ENCODE assay signal across 1 cellular context in the genomic region with DNA sequence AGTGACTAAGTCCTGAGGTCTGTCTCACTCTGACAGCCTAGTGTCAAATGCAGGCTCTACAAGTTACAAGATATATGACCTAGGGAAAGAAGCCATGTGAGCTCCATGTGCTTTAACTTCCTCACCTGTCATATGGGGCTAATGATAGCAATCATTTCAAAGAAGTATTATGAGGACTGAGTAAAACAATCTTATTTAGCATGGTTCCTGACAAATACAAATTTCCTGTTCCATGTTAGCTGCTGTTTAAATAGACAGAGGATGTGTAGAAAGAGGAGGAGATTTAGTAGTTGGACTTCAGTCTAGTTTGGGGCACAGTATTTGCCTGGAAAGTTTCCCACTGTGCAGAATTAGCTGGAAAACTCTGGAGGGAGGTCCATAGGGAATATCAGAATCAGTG.
TF ChIP-seq lines count a peak whose summit lies in the region.

No MANE protein-coding gene starts in this region.

TF ChIP-seq in HepG2, 621 proteins besides CTCF, POLR2A, EP300 and RAD21 (continued from another document):
- TF ChIP-seq, protein P1, sequence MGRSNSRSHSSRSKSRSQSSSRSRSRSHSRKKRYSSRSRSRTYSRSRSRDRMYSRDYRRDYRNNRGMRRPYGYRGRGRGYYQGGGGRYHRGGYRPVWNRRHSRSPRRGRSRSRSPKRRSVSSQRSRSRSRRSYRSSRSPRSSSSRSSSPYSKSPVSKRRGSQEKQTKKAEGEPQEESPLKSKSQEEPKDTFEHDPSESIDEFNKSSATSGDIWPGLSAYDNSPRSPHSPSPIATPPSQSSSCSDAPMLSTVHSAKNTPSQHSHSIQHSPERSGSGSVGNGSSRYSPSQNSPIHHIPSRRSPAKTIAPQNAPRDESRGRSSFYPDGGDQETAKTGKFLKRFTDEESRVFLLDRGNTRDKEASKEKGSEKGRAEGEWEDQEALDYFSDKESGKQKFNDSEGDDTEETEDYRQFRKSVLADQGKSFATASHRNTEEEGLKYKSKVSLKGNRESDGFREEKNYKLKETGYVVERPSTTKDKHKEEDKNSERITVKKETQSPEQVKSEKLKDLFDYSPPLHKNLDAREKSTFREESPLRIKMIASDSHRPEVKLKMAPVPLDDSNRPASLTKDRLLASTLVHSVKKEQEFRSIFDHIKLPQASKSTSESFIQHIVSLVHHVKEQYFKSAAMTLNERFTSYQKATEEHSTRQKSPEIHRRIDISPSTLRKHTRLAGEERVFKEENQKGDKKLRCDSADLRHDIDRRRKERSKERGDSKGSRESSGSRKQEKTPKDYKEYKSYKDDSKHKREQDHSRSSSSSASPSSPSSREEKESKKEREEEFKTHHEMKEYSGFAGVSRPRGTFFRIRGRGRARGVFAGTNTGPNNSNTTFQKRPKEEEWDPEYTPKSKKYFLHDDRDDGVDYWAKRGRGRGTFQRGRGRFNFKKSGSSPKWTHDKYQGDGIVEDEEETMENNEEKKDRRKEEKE (IDR thresholded peaks at IDR 0.05), result no peak
- TF ChIP-seq, protein P2, sequence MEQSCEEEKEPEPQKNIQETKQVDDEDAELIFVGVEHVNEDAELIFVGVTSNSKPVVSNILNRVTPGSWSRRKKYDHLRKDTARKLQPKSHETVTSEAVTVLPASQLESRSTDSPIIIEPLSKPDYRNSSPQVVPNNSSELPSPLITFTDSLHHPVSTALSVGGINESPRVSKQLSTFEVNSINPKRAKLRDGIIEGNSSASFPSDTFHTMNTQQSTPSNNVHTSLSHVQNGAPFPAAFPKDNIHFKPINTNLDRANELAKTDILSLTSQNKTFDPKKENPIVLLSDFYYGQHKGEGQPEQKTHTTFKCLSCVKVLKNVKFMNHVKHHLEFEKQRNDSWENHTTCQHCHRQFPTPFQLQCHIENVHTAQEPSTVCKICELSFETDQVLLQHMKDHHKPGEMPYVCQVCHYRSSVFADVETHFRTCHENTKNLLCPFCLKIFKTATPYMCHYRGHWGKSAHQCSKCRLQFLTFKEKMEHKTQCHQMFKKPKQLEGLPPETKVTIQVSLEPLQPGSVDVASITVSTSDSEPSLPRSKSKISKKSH (CRISPR knock-in tag; IDR thresholded peaks at IDR 0.05; ENCODE audit: borderline replicate concordance), result no peak
- TF ChIP-seq NPAS2 (CRISPR knock-in tag; IDR thresholded peaks at IDR 0.05; ENCODE audit: borderline replicate concordance) (no peak), ZNF160 (CRISPR knock-in tag; IDR thresholded peaks at IDR 0.05) (no peak), ZNF891 (CRISPR knock-in tag; IDR thresholded peaks at IDR 0.05) (no peak), ZNF101 (CRISPR knock-in tag; IDR thresholded peaks at IDR 0.05; ENCODE audit: borderline replicate concordance, low read depth) (no peak), ZSCAN20 (CRISPR knock-in tag; IDR thresholded peaks at IDR 0.05; ENCODE audit: borderline replicate concordance) (peak; percentile 85; the same call in 1 of the 2 replicates), ZNF563 (CRISPR knock-in tag; IDR thresholded peaks at IDR 0.05) (no peak), RCOR2 (CRISPR knock-in tag; IDR thresholded peaks at IDR 0.05) (peak; percentile 83), ZMYM3 (CRISPR knock-in tag; IDR thresholded peaks at IDR 0.05) (0 out of 2 replicates have a peak, but pooled peaks have one; percentile 19), ZNF253 (CRISPR knock-in tag; IDR thresholded peaks at IDR 0.05; ENCODE audit: borderline replicate concordance) (no peak), ZNF775 (CRISPR knock-in tag; IDR thresholded peaks at IDR 0.05; ENCODE audit: borderline replicate concordance) (no peak), SOX13 (IDR thresholded peaks at IDR 0.05) (0 out of 2 replicates have a peak, but pooled peaks have one; percentile 40), SOX13 (CRISPR knock-in tag; conservative IDR thresholded peaks at IDR 0.05 in 1 of 2, IDR thresholded peaks at IDR 0.05 in 1 of 2) (peak in 1 of 2 experiments; percentile 91; a peak in 2 of 4 replicates), ATF7-NPFF (CRISPR knock-in tag; IDR thresholded peaks at IDR 0.05; ENCODE audit: low read depth) (no peak), FOXO1 (CRISPR knock-in tag; IDR thresholded peaks at IDR 0.05) (peak; percentile 42; the same call in 1 of the 2 replicates), KDM5B (CRISPR knock-in tag; IDR thresholded peaks at IDR 0.05; ENCODE audit: borderline replicate concordance) (no peak), ZNF431 (CRISPR knock-in tag; IDR thresholded peaks at IDR 0.05; ENCODE audit: borderline replicate concordance, low read depth) (no peak), MEIS1 (CRISPR knock-in tag; IDR thresholded peaks at IDR 0.05; ENCODE audit: borderline replicate concordance) (peak; percentile 63; the same call in 1 of the 2 replicates), KAT8 (CRISPR knock-in tag; IDR thresholded peaks at IDR 0.05) (peak; percentile 65; the same call in 1 of the 2 replicates), PCBP1 (IDR thresholded peaks at IDR 0.05; ENCODE audit: borderline replicate concordance, low read depth, low read length) (no peak), NFATC3 (CRISPR knock-in tag; IDR thresholded peaks at IDR 0.05) (no peak)
- TF ChIP-seq, protein P3, sequence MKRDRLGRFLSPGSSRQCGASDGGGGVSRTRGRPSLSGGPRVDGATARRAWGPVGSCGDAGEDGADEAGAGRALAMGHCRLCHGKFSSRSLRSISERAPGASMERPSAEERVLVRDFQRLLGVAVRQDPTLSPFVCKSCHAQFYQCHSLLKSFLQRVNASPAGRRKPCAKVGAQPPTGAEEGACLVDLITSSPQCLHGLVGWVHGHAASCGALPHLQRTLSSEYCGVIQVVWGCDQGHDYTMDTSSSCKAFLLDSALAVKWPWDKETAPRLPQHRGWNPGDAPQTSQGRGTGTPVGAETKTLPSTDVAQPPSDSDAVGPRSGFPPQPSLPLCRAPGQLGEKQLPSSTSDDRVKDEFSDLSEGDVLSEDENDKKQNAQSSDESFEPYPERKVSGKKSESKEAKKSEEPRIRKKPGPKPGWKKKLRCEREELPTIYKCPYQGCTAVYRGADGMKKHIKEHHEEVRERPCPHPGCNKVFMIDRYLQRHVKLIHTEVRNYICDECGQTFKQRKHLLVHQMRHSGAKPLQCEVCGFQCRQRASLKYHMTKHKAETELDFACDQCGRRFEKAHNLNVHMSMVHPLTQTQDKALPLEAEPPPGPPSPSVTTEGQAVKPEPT (CRISPR knock-in tag; IDR thresholded peaks at IDR 0.05; ENCODE audit: low read depth), result no peak
- TF ChIP-seq, protein P4, sequence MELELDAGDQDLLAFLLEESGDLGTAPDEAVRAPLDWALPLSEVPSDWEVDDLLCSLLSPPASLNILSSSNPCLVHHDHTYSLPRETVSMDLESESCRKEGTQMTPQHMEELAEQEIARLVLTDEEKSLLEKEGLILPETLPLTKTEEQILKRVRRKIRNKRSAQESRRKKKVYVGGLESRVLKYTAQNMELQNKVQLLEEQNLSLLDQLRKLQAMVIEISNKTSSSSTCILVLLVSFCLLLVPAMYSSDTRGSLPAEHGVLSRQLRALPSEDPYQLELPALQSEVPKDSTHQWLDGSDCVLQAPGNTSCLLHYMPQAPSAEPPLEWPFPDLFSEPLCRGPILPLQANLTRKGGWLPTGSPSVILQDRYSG (CRISPR knock-in tag; IDR thresholded peaks at IDR 0.05), result peak; percentile 83; the same call in 1 of the 2 replicates
- TF ChIP-seq, protein P5, sequence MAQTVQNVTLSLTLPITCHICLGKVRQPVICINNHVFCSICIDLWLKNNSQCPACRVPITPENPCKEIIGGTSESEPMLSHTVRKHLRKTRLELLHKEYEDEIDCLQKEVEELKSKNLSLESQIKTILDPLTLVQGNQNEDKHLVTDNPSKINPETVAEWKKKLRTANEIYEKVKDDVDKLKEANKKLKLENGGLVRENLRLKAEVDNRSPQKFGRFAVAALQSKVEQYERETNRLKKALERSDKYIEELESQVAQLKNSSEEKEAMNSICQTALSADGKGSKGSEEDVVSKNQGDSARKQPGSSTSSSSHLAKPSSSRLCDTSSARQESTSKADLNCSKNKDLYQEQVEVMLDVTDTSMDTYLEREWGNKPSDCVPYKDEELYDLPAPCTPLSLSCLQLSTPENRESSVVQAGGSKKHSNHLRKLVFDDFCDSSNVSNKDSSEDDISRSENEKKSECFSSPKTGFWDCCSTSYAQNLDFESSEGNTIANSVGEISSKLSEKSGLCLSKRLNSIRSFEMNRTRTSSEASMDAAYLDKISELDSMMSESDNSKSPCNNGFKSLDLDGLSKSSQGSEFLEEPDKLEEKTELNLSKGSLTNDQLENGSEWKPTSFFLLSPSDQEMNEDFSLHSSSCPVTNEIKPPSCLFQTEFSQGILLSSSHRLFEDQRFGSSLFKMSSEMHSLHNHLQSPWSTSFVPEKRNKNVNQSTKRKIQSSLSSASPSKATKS (CRISPR knock-in tag; IDR thresholded peaks at IDR 0.05), result peak; percentile 70; the same call in 1 of the 2 replicates
- TF ChIP-seq, protein P6, sequence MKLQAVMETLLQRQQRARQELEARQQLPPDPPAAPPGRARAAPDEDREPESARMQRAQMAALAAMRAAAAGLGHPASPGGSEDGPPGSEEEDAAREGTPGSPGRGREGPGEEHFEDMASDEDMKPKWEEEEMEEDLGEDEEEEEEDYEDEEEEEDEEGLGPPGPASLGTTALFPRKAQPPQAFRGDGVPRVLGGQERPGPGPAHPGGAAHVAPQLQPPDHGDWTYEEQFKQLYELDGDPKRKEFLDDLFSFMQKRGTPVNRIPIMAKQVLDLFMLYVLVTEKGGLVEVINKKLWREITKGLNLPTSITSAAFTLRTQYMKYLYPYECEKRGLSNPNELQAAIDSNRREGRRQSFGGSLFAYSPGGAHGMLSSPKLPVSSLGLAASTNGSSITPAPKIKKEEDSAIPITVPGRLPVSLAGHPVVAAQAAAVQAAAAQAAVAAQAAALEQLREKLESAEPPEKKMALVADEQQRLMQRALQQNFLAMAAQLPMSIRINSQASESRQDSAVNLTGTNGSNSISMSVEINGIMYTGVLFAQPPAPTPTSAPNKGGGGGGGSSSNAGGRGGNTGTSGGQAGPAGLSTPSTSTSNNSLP (IDR thresholded peaks at IDR 0.05; ENCODE audit: low read depth, low read length), result no peak
- TF ChIP-seq, protein P7, sequence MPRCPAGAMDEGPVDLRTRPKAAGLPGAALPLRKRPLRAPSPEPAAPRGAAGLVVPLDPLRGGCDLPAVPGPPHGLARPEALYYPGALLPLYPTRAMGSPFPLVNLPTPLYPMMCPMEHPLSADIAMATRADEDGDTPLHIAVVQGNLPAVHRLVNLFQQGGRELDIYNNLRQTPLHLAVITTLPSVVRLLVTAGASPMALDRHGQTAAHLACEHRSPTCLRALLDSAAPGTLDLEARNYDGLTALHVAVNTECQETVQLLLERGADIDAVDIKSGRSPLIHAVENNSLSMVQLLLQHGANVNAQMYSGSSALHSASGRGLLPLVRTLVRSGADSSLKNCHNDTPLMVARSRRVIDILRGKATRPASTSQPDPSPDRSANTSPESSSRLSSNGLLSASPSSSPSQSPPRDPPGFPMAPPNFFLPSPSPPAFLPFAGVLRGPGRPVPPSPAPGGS (CRISPR knock-in tag; IDR thresholded peaks at IDR 0.05), result no peak
- TF ChIP-seq, protein P8, sequence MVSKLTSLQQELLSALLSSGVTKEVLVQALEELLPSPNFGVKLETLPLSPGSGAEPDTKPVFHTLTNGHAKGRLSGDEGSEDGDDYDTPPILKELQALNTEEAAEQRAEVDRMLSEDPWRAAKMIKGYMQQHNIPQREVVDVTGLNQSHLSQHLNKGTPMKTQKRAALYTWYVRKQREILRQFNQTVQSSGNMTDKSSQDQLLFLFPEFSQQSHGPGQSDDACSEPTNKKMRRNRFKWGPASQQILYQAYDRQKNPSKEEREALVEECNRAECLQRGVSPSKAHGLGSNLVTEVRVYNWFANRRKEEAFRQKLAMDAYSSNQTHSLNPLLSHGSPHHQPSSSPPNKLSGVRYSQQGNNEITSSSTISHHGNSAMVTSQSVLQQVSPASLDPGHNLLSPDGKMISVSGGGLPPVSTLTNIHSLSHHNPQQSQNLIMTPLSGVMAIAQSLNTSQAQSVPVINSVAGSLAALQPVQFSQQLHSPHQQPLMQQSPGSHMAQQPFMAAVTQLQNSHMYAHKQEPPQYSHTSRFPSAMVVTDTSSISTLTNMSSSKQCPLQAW (CRISPR knock-in tag; IDR thresholded peaks at IDR 0.05), result 0 out of 2 replicates have a peak, but pooled peaks have one; percentile 12
- TF ChIP-seq, protein P9, sequence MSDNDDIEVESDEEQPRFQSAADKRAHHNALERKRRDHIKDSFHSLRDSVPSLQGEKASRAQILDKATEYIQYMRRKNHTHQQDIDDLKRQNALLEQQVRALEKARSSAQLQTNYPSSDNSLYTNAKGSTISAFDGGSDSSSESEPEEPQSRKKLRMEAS (IDR thresholded peaks at IDR 0.05), result peak; percentile 94
